8 cellular contexts compared by ENCODE assay signal in the genomic region with DNA sequence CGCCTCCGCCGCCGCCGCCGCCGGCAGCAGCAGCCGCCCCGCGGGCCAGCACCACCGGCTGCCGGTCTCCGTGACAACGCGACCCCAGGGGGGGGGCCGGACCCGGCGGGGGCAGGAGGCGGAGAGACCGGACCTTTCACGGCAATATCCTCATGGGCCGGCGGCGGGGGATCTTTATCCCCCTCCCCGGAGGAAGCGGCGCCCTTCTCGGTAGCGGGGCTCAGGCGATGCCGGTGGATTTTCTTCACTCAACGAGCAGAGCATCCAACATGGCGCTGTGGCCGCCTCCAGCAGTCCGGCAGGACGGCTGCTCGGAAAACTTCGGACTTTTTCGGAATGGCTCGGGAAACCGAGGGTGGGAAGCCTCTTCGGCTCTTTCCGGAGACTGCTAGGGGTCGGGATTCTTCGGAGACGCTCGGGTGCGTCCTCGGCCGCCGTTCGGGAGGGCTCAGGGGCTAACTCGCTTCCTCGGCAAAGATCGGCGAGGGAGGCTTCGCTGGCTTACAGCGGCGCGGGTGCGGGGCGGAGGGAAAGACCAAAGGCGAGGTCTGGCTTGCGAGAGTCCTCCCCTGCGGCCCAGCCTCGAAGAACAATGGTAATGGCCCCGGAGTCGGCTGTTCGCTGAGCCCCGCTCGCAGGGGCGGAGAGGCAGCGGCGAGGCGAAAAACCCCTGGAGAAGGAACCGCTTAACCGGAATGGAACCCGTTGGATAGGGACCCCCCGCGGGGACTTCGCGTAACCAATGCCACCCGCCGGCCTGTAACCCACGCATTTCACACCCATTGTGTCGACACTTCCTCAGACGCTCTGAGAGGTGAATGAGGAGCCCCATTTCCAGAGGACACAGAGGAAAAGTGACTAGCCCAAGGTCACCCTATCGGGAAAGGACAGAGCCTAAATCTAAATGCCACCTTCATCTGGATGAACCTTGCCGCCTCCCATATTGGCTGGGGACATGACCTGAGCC. TPM values are rescaled to one million over a fixed set of nuclear protein-coding genes. Genes with fewer than 3 reads are reported as not detected.
DNase-seq lines count a peak whose midpoint lies in the region; ATAC-seq and TF ChIP-seq lines count a peak whose summit lies in the region.

Gene EIF4G3, minus strand, starts transcription at position 309 of the 967 bp plus-strand sequence. CDS start 174,155 bp downstream, outside the sequence.

- H3K9ac ChIP-seq in Karpas-422 (ENCODE audit: low read length): peak within 1 kb of the TSS; percentile 93

- peak; percentile 81 for ATAC-seq in GM21825 (IDR thresholded peaks at IDR 0.05; ENCODE audit: unreplicated experiment)

- no peak for TF ChIP-seq EP300 in esophagus muscularis mucosa (IDR thresholded peaks at IDR 0.05)

- TF ChIP-seq POLR2A in esophagus muscularis mucosa (IDR thresholded peaks at IDR 0.05; ENCODE audit: low read depth): peak; percentile 54

- H3K9me2 ChIP-seq in Karpas-422 (replicated peaks; ENCODE audit: insufficient read depth, low read length): no peaks in the 10 kb centered on the region

- H3K4me3 ChIP-seq in Karpas-422 (ENCODE audit: low read length) (peak within 1 kb of the TSS; percentile 95), esophagus muscularis mucosa (peak within 1 kb of the TSS; percentile 66 to 96 (median 76)), muscle layer of duodenum (ENCODE audit: low read depth in 1 of 2, low read length in 2 of 2) (peak within 1 kb of the TSS; percentile 89 to 92)

- H3K36me3 ChIP-seq in Karpas-422 (ENCODE audit: insufficient read depth, low read length): peaks cover 24% of the 10 kb centered on the region
- no peaks in the 10 kb centered on the region for H3K36me3 ChIP-seq in esophagus muscularis mucosa
- H3K36me3 ChIP-seq in muscle layer of duodenum (ENCODE audit: control insufficient read depth in 1 of 2, insufficient read depth in 2 of 2, low read length in 2 of 2): peaks cover 0 to 7% of the 10 kb centered on the region in 2 donors

- peaks cover 17% of the 10 kb centered on the region for H4K20me1 ChIP-seq in Karpas-422 (ENCODE audit: insufficient read depth, low read depth, low read length)

- no peak for TF ChIP-seq CTCF in esophagus muscularis mucosa (IDR thresholded peaks at IDR 0.05)

- H3K79me2 ChIP-seq in Karpas-422 (ENCODE audit: low read length): peaks cover 41% of the 10 kb centered on the region

- peak within 1 kb of the TSS; percentile 88 for H3K27ac ChIP-seq in Karpas-422 (ENCODE audit: low read length)
- H3K27ac ChIP-seq in esophagus muscularis mucosa (replicated peaks in 1 of 4): peak within 1 kb of the TSS; percentile 88 to 94 (median 94)
- peak within 1 kb of the TSS; percentile 71 for H3K27ac ChIP-seq in muscle layer of duodenum (ENCODE audit: low read length)

- H3K4me1 ChIP-seq in Karpas-422 (ENCODE audit: low read length) (peaks cover 17% of the 10 kb centered on the region), esophagus muscularis mucosa (peaks cover 9 to 41% (median 28%) of the 10 kb centered on the region in 4 donors), muscle layer of duodenum (ENCODE audit: control insufficient read depth in 1 of 2, insufficient read depth in 2 of 2, low read length in 2 of 2) (peaks cover 1 to 10% of the 10 kb centered on the region in 2 donors)

- DNase-seq in DMS79 treated with DMSO at 0.1 percent for 48 hours (lab: John Stamatoyannopoulos, UW) (peak; percentile 98), Karpas-422 (peak; percentile 99), RKO (ENCODE audit: low spot score) (peak; percentile 96), activated T-helper 1 cell treated with Interleukin-2 at 50 U/mL for 16 hours (ENCODE audit: low read depth) (peak; percentile 97), esophagus muscularis mucosa (ENCODE audit: extremely low spot score) (peak; percentile 99)
- peak; percentile 96 for DNase-seq in stimulated activated CD8-positive, alpha-beta memory T cell treated with anti-CD3 and anti-CD28 coated beads, Interleukin-7, amount 100 ng/mL, for 4 hours (ENCODE audit: low read depth in 2 of 2)

- WGBS in esophagus muscularis mucosa: 6% methylated on average over 35 of the region's 89 CpGs

- intact Hi-C loops in esophagus muscularis mucosa (cut with DNase I): loop anchor here (10.0 kb wide), 1 partner anchor 152 kb away; no protein-coding TSS in a partner anchor

- H3K9me3 ChIP-seq in Karpas-422 (ENCODE audit: low read length) (no peaks in the 10 kb centered on the region), esophagus muscularis mucosa (no peaks in the 10 kb centered on the region), muscle layer of duodenum (ENCODE audit: control insufficient read depth in 1 of 2, low read length in 2 of 2) (no peaks in the 10 kb centered on the region)

- peak within 1 kb of the TSS; percentile 83 for H3K4me2 ChIP-seq in Karpas-422 (ENCODE audit: low read depth, low read length, poor library complexity, severe bottlenecking)

- H2AFZ ChIP-seq in Karpas-422 (ENCODE audit: low read length): peak within 1 kb of the TSS; percentile 30; the same call in 1 of the 2 replicates

- H3K27me3 ChIP-seq in Karpas-422 (ENCODE audit: low read length) (no peaks in the 10 kb centered on the region), esophagus muscularis mucosa (no peaks in the 10 kb centered on the region), muscle layer of duodenum (ENCODE audit: low read depth, low read length) (no peaks in the 10 kb centered on the region)

RNA-seq across cellular contexts. Expression of gene EIF4G3, which starts in this region (rescaled TPM):
- total RNA-seq in Karpas-422 (2014; rRNA removed; shearing (Covaris generic); ENCODE audit: low replicate concordance): 103 and 139 TPM in 2 replicates
- 10 to 100 TPM; 43.7 to 64.0 (median 62.2) TPM for total RNA-seq in esophagus muscularis mucosa

Comparison
In these comparisons a context has a peak if more than half of its experiments do, and no peak if none do; other contexts are left out.
1. Peak in every context shown above with its lines: DNase-seq, ATAC-seq, H3K4me3 ChIP-seq and H3K27ac ChIP-seq.